Comparison of ENCODE assay signal across 8 cellular contexts in genomic region chr6:31815025-31815838, GRCh38. TPM values are rescaled to one million over a fixed set of nuclear protein-coding genes. Genes with fewer than 3 reads are reported as not detected.
A peak's percentile ranks its signal among the peaks of the same experiment; 100 is the strongest.
DNase-seq lines count a peak whose midpoint lies in the region; ATAC-seq and TF ChIP-seq lines count a peak whose summit lies in the region.

TSS of gene HSPA1A (plus strand) at chr6:31815543. CDS start at chr6:31815757, 214 bp downstream.
TSS of gene HSPA1L (minus strand) at chr6:31815283. CDS start at chr6:31811972, 3,311 bp downstream.

- peak within 1 kb of the TSS; percentile 97 for H3K56ac ChIP-seq in IMR-90 (ENCODE audit: extremely low read depth, insufficient read depth, low read length)

- peak within 1 kb of the TSS; percentile 98 for H3K27ac ChIP-seq in IMR-90 (ENCODE audit: insufficient read depth, low read length)
- H3K27ac ChIP-seq in gastroesophageal sphincter = peak within 1 kb of the TSS; percentile 90 to 100 (median 98)
- peak within 1 kb of the TSS; percentile 100 for H3K27ac ChIP-seq in temporal lobe (ENCODE audit: low read depth, low read length)

- H4K8ac ChIP-seq in IMR-90 (ENCODE audit: low read depth in 2 of 2, low read length in 2 of 2) = peak within 1 kb of the TSS; percentile 83 to 99

- H3K27me3 ChIP-seq in IMR-90 (ENCODE audit: control insufficient read depth, insufficient read depth, low read length) = no peaks in the 10 kb centered on the region
- H3K27me3 ChIP-seq in gastroesophageal sphincter = no peaks in the 10 kb centered on the region

- H2AFZ ChIP-seq in IMR-90 (replicated peaks; ENCODE audit: low read length, poor library complexity) = peak within 1 kb of the TSS; percentile 90

- H3K4me2 ChIP-seq in IMR-90 (ENCODE audit: low read depth, low read length) = peak within 1 kb of the TSS; percentile 96

- no peaks in the 10 kb centered on the region for H3K36me3 ChIP-seq in IMR-90 (ENCODE audit: control insufficient read depth, insufficient read depth, low read length)
- H3K36me3 ChIP-seq in gastroesophageal sphincter = no peaks in the 10 kb centered on the region

- TF ChIP-seq POLR2A in IMR-90 (IDR thresholded peaks at IDR 0.05; ENCODE audit: low read depth, low read length) (peak; percentile 99), gastroesophageal sphincter (IDR thresholded peaks at IDR 0.05) (peak; percentile 100)

- H4K91ac ChIP-seq in IMR-90 (ENCODE audit: insufficient read depth, low read depth, low read length) = peak within 1 kb of the TSS; percentile 96

- H3K27ac Mint-ChIP-seq in activated naive CD8-positive, alpha-beta T cell treated with anti-CD3 and anti-CD28 coated beads, Interleukin-2, amount 10 ng/mL, durations not matched to agents 7 days and 5 days = peak within 1 kb of the TSS; percentile 87
- peak within 1 kb of the TSS; percentile 99 for H3K27ac Mint-ChIP-seq in nephron

- no peaks in the 10 kb centered on the region; the same call in none of the 2 replicates for H3K9me1 ChIP-seq in IMR-90 (ENCODE audit: insufficient read depth, low read length)

- H4K5ac ChIP-seq in IMR-90 (ENCODE audit: low read depth, low read length) = peak within 1 kb of the TSS; percentile 98

- H4K20me1 ChIP-seq in IMR-90 (ENCODE audit: insufficient read depth, low read length) = no peaks in the 10 kb centered on the region; the same call in 1 of the 2 replicates

- H2BK20ac ChIP-seq in IMR-90 (ENCODE audit: low read depth, low read length) = no peak within 1 kb of the TSS

- peaks cover 3% of the 10 kb centered on the region for H3K4me1 ChIP-seq in IMR-90 (ENCODE audit: control insufficient read depth, insufficient read depth, low read length)
- H3K4me1 ChIP-seq in gastroesophageal sphincter = peaks cover 3 to 41% (median 24%) of the 10 kb centered on the region in 3 donors

- no TSS peak for BruUV-seq in IMR-90 (replicated peaks; lab: Mats Ljungman, UMichigan)

- peak within 1 kb of the TSS; percentile 82 for H2BK120ac ChIP-seq in IMR-90 (ENCODE audit: low read depth, low read length)

- peak within 1 kb of the TSS; percentile 94 for H3K4me3 Mint-ChIP-seq in activated naive CD8-positive, alpha-beta T cell treated with anti-CD3 and anti-CD28 coated beads, Interleukin-2, amount 10 ng/mL, durations not matched to agents 7 days and 5 days
- peak within 1 kb of the TSS; percentile 89 to 90 (median 89) for H3K4me3 Mint-ChIP-seq in nephron

- H3K27me3 Mint-ChIP-seq in activated naive CD8-positive, alpha-beta T cell treated with anti-CD3 and anti-CD28 coated beads, Interleukin-2, amount 10 ng/mL, durations not matched to agents 7 days and 5 days = no peaks in the 10 kb centered on the region
- H3K27me3 Mint-ChIP-seq in nephron (ENCODE audit: low read depth) = no peaks in the 10 kb centered on the region

- dilution Hi-C loops in IMR-90 (cut with HindIII; ENCODE audit: low sequenced_read_pairs, unreplicated experiment) = no loop called here

- TF ChIP-seq CTCF in GM10266 (IDR thresholded peaks at IDR 0.05; ENCODE audit: control insufficient read depth, insufficient read depth, low read depth, missing control alignments) (no peak), IMR-90 (conservative IDR thresholded peaks at IDR 0.05; ENCODE audit: low read depth, low read length) (no peak), gastroesophageal sphincter (IDR thresholded peaks at IDR 0.05) (peak in 1 of 4 experiments; percentile 8), nephron (IDR thresholded peaks at IDR 0.05; ENCODE audit: unreplicated experiment in 3 of 3) (no peak)

- peak; percentile 89 for DNase-seq in GM10266 (ENCODE audit: extremely low spot score)
- peak; percentile 95 for DNase-seq in IMR-90
- peak; percentile 95 for DNase-seq in SHP77 treated with DMSO at 0.1 percent for 48 hours (lab: John Stamatoyannopoulos, UW)
- peak; percentile 74 for DNase-seq in activated naive CD8-positive, alpha-beta T cell treated with anti-CD3 and anti-CD28 coated beads, Interleukin-2, amount 10 ng/mL, durations not matched to agents 7 days and 5 days

- ATAC-seq in IMR-90 (ENCODE audit: low read depth) (peak; percentile 89), gastroesophageal sphincter (peak; percentile 92), GM19452 (IDR thresholded peaks at IDR 0.05; ENCODE audit: unreplicated experiment) (no peak)
- ATAC-seq in activated naive CD8-positive, alpha-beta T cell treated with anti-CD3 and anti-CD28 coated beads, Interleukin-2, amount 10 ng/mL, durations not matched to agents 7 days and 5 days (ENCODE audit: low read depth) = peak; percentile 40

- TF ChIP-seq EP300 in gastroesophageal sphincter (IDR thresholded peaks at IDR 0.05) = no peak

- H3K23ac ChIP-seq in IMR-90 (ENCODE audit: low read depth, low read length) = peak within 1 kb of the TSS; percentile 82

- WGBS in IMR-90 (ENCODE audit: extremely low coverage in 2 of 2, insufficient read length in 1 of 2), 2 experiments = 0% methylated on average over 10 of the region's 56 CpGs; no CpG with 5 or more reads in 1 of the 2 experiments
- 0% methylated on average over 7 of the region's 56 CpGs; no CpG with 5 or more reads in 1 of the 2 donors for WGBS in gastroesophageal sphincter (ENCODE audit: low coverage in 1 of 2), 2 donors

- H3K9me3 Mint-ChIP-seq in activated naive CD8-positive, alpha-beta T cell treated with anti-CD3 and anti-CD28 coated beads, Interleukin-2, amount 10 ng/mL, durations not matched to agents 7 days and 5 days = no peaks in the 10 kb centered on the region
- peaks cover 14% of the 10 kb centered on the region for H3K9me3 Mint-ChIP-seq in nephron

- in situ Hi-C loops in IMR-90 (cut with MboI; ENCODE audit: low sequenced_read_pairs) = no loop called here

- H3K4me3 ChIP-seq in IMR-90 (ENCODE audit: insufficient read depth, low read depth, low read length) (peak within 1 kb of the TSS; percentile 66), gastroesophageal sphincter (peak within 1 kb of the TSS; percentile 46 to 60)

- peaks cover 7% of the 10 kb centered on the region for H3K36me3 Mint-ChIP-seq in activated naive CD8-positive, alpha-beta T cell treated with anti-CD3 and anti-CD28 coated beads, Interleukin-2, amount 10 ng/mL, durations not matched to agents 7 days and 5 days
- H3K36me3 Mint-ChIP-seq in nephron (ENCODE audit: low read depth) = peaks cover 11% of the 10 kb centered on the region

- POLR2A ChIA-PET in IMR-90 (lab: Charles Lee; ENCODE audit: unreplicated experiment) = interaction anchor here (1.2 to 2.0 kb wide), 2 partner anchors 9 to 12 kb away, joined by 10 to 11 read pairs; partner anchors contain the start of genes HSPA1B and LSM2
- POLR2A ChIA-PET in activated naive CD8-positive, alpha-beta T cell treated with anti-CD3 and anti-CD28 coated beads, Interleukin-2, amount 10 ng/mL, durations not matched to agents 7 days and 5 days (lab: Charles Lee) = interaction anchor here (0.6 to 3.3 kb wide), 14 partner anchors 9 to 1031 kb away, joined by 3 to 33 read pairs (median 3); partner anchors contain the start of genes ABHD16A, CLIC1, FKBPL and HSPA1B

- peaks cover 8 to 29% of the 10 kb centered on the region in 2 experiments for H3K79me1 ChIP-seq in IMR-90 (ENCODE audit: low read depth in 1 of 2, low read length in 2 of 2)

- H3K9me3 ChIP-seq in IMR-90 (ENCODE audit: control insufficient read depth, insufficient read depth, low read length) = no peaks in the 10 kb centered on the region
- no peaks in the 10 kb centered on the region for H3K9me3 ChIP-seq in gastroesophageal sphincter

- TF ChIP-seq RAD21 in IMR-90 (IDR thresholded peaks at IDR 0.05; ENCODE audit: low read length) = no peak

- peak within 1 kb of the TSS; percentile 84 for H3K9ac ChIP-seq in IMR-90 (ENCODE audit: low read depth, low read length)

- peak within 1 kb of the TSS; percentile 100 for H2AK9ac ChIP-seq in IMR-90 (replicated peaks; ENCODE audit: low read depth, low read length, poor library complexity)

- peak within 1 kb of the TSS; percentile 94 for H2AK5ac ChIP-seq in IMR-90 (ENCODE audit: low read depth, low read length)

- peak within 1 kb of the TSS; percentile 79 for H3K18ac ChIP-seq in IMR-90 (ENCODE audit: low read depth, low read length)

- peak within 1 kb of the TSS; percentile 97 for H3K4ac ChIP-seq in IMR-90 (ENCODE audit: low read depth, low read length)

- CTCF ChIA-PET in IMR-90 (lab: Yijun Ruan, JAX) = no interaction called here

- peak within 1 kb of the TSS; percentile 91 for H2BK5ac ChIP-seq in IMR-90 (ENCODE audit: low read depth, low read length, poor library complexity, severe bottlenecking)

- H2BK15ac ChIP-seq in IMR-90 (ENCODE audit: low read depth, low read length) = peak within 1 kb of the TSS; percentile 94; the same call in 1 of the 3 replicates

- intact Hi-C loops in IMR-90 (cut with micrococcal nuclease) = no loop called here

- peak within 1 kb of the TSS; percentile 98 for H3K14ac ChIP-seq in IMR-90 (replicated peaks; ENCODE audit: low read depth, low read length)

- H3K4me1 Mint-ChIP-seq in activated naive CD8-positive, alpha-beta T cell treated with anti-CD3 and anti-CD28 coated beads, Interleukin-2, amount 10 ng/mL, durations not matched to agents 7 days and 5 days = peaks cover 19% of the 10 kb centered on the region
- H3K4me1 Mint-ChIP-seq in nephron = peaks cover 30% of the 10 kb centered on the region

TF ChIP-seq in IMR-90, 13 proteins besides CTCF, POLR2A, EP300 and RAD21 (continues in another document):
- no peak for TF ChIP-seq SMC3 (IDR thresholded peaks at IDR 0.05; ENCODE audit: low read depth, low read length)

RNA-seq across cellular contexts. Expression of gene HSPA1A, which starts in this region (rescaled TPM):
- total RNA-seq in IMR-90 (2012; rRNA removed) = 94.6 and 102 TPM in 2 replicates
- 93.1 and 95.3 TPM in 2 replicates for polyA plus RNA-seq in IMR-90 (2012; rRNA removed)
- 64.7 and 107 TPM in 2 replicates for polyA plus RNA-seq in IMR-90 (2012; cell fraction: cytosol; rRNA removed)
- polyA plus RNA-seq in IMR-90 (2012; cell fraction: nucleus; rRNA removed; ENCODE audit: low replicate concordance) = 39.6 and 77.5 TPM in 2 replicates
- 10 to 100 TPM; 62.2 to 63.5 TPM for total RNA-seq in activated naive CD8-positive, alpha-beta T cell treated with anti-CD3 and anti-CD28 coated beads, Interleukin-2, amount 10 ng/mL, durations not matched to agents 7 days and 5 days
- 100 to 1,000 TPM; 287 to 496 (median 351) TPM for total RNA-seq in gastroesophageal sphincter
- 351 TPM for total RNA-seq in temporal lobe

RNA-seq across cellular contexts. Expression of gene HSPA1L, which starts in this region (rescaled TPM):
- total RNA-seq in IMR-90 (2012; rRNA removed) = 1.3 and 1.4 TPM in 2 replicates
- polyA plus RNA-seq in IMR-90 (2012; rRNA removed) = 0.97 and 1.0 TPM in 2 replicates
- polyA plus RNA-seq in IMR-90 (2012; cell fraction: cytosol; rRNA removed) = 0.45 and 0.54 TPM in 2 replicates
- 0.27 and 0.68 TPM in 2 replicates for polyA plus RNA-seq in IMR-90 (2012; cell fraction: nucleus; rRNA removed; ENCODE audit: low replicate concordance)
- 1 to 10 TPM; 3.3 to 4.5 TPM for total RNA-seq in activated naive CD8-positive, alpha-beta T cell treated with anti-CD3 and anti-CD28 coated beads, Interleukin-2, amount 10 ng/mL, durations not matched to agents 7 days and 5 days
- total RNA-seq in gastroesophageal sphincter = 1 to 10 TPM; 1.9 to 3.9 (median 2.6) TPM
- 3.7 TPM for total RNA-seq in temporal lobe
